9 cellular contexts compared by ENCODE assay signal in the genomic region with DNA sequence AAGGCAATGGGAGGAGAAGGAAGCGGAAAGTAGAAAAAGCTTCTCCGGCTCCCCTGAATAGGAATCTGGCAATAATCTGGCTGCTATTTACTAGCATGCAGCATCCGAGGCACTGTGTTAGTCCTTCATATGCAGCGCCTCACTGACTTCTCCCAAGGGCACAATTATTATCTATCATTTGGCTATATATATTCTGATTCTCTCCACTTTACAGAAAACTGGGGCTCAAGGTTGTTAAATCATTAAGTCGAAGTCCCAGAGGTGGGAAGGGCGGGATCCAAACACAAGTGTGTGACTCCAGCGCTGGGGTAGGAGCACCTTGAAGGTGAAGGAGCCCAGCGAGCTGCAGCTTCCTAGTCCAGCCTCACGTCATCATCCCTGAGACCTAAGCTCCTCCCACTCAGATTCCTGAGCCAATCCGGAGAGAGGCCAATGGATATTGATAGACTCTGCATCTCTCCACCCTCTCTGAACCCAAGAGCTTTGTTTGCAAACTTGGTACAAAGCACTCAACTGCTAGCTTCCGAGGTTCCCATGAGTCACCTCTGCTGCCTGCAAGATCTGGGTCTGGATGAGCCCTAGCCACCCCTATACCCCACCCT. TPM values are rescaled to one million over a fixed set of nuclear protein-coding genes. Genes with fewer than 3 reads are reported as not detected.
DNase-seq lines count a peak whose midpoint lies in the region; ATAC-seq and TF ChIP-seq lines count a peak whose summit lies in the region.
"Had no signal": no experiment of that assay in that cellular context is flagged by ENCODE, and none has a peak within 500 bp of the region (broad histone marks: within the 10 kb centered on the region; RNA-seq: fewer than 3 reads in every experiment).

No MANE protein-coding gene starts in this region.

- H3K9me3 Mint-ChIP-seq in activated CD8-positive, alpha-beta memory T cell treated with anti-CD3 and anti-CD28 coated beads, Interleukin-2, amount 10 ng/mL, durations not matched to agents 7 days and 5 days (ENCODE audit: low read depth): no peaks in the 10 kb centered on the region
- H3K9me3 Mint-ChIP-seq in CD4-positive, alpha-beta memory T cell: no peaks in the 10 kb centered on the region
- no peaks in the 10 kb centered on the region for H3K9me3 Mint-ChIP-seq in activated T-cell treated with anti-CD3 and anti-CD28 coated beads, Interleukin-2, amount 50 U/mL, for 72 hours

- CTCF ChIA-PET in activated CD8-positive, alpha-beta memory T cell treated with anti-CD3 and anti-CD28 coated beads, Interleukin-2, amount 10 ng/mL, durations not matched to agents 7 days and 5 days (lab: Charles Lee): interaction anchor here (0.5 to 1.9 kb wide), 2 partner anchors 104 to 113 kb away, joined by 3 to 6 read pairs; no protein-coding TSS in a partner anchor
- CTCF ChIA-PET in mammary epithelial cell (lab: Charles Lee; ENCODE audit: low non-redundant PET): no interaction called here
- CTCF ChIA-PET in CD4-positive, alpha-beta memory T cell (lab: Charles Lee; ENCODE audit: partially characterized antibody): interaction anchor here (0.8 kb wide), 1 partner anchor 14 kb away, joined by 3 read pairs; no protein-coding TSS in a partner anchor

- H3K4me2 ChIP-seq in mammary epithelial cell (ENCODE audit: insufficient read depth, low read depth, low read length): no peak overlapping the region
- H3K4me2 ChIP-seq: BLaER1 had no signal

- H3K4me3 ChIP-seq in mammary epithelial cell (replicated peaks in 1 of 3; ENCODE audit: insufficient read depth in 1 of 3, low read depth in 2 of 3, low read length in 3 of 3) (no peak overlapping the region), kidney epithelial cell (ENCODE audit: low read depth, low read length) (no peak overlapping the region), thoracic aorta (peak overlapping the region; percentile 67)
- no peak overlapping the region for H3K4me3 ChIP-seq in CD4-positive, alpha-beta memory T cell (ENCODE audit: low read length in 2 of 2)
- H3K4me3 ChIP-seq: BLaER1 had no signal

- H2AFZ ChIP-seq in mammary epithelial cell (ENCODE audit: low read depth, low read length): peak overlapping the region; percentile 26

- POLR2A ChIA-PET in CD4-positive, alpha-beta memory T cell (lab: Charles Lee; ENCODE audit: partially characterized antibody): no interaction called here

- no peak for TF ChIP-seq CTCF in mammary epithelial cell (conservative IDR thresholded peaks at IDR 0.05 in 1 of 2, IDR thresholded peaks at IDR 0.05 in 1 of 2; ENCODE audit: extremely low read depth in 1 of 2, insufficient read depth in 1 of 2, low read depth in 1 of 2, low read length in 2 of 2)
- no peak for TF ChIP-seq CTCF in kidney epithelial cell (IDR thresholded peaks at IDR 0.05; ENCODE audit: insufficient read depth, low read length, poor library complexity, severe bottlenecking)
- TF ChIP-seq CTCF in thoracic aorta (IDR thresholded peaks at IDR 0.05): no peak

- H4K20me1 ChIP-seq in mammary epithelial cell (ENCODE audit: insufficient read depth, low read length): no peaks in the 10 kb centered on the region
- H4K20me1 ChIP-seq: BLaER1 had no signal

- no peak overlapping the region for H3K9ac ChIP-seq in mammary epithelial cell (ENCODE audit: insufficient read depth, low read length)
- H3K9ac ChIP-seq: BLaER1 had no signal

- 52% methylated on average over 10 of the region's 11 CpGs for WGBS in mammary epithelial cell (ENCODE audit: low coverage, missing lambda C conversion rate)

- H3K27me3 Mint-ChIP-seq in activated CD8-positive, alpha-beta memory T cell treated with anti-CD3 and anti-CD28 coated beads, Interleukin-2, amount 10 ng/mL, durations not matched to agents 7 days and 5 days: peaks cover 15% of the 10 kb centered on the region
- no peaks in the 10 kb centered on the region for H3K27me3 Mint-ChIP-seq in CD4-positive, alpha-beta memory T cell
- H3K27me3 Mint-ChIP-seq in activated T-cell treated with anti-CD3 and anti-CD28 coated beads, Interleukin-2, amount 50 U/mL, for 72 hours (ENCODE audit: low read depth): peaks cover 19% of the 10 kb centered on the region

- H3K36me3 ChIP-seq in mammary epithelial cell (ENCODE audit: insufficient read depth, low read length) (no peaks in the 10 kb centered on the region), kidney epithelial cell (ENCODE audit: control insufficient read depth, insufficient read depth, low read length) (no peaks in the 10 kb centered on the region), thoracic aorta (no peaks in the 10 kb centered on the region)
- no peaks in the 10 kb centered on the region for H3K36me3 ChIP-seq in CD4-positive, alpha-beta memory T cell (ENCODE audit: insufficient read depth, low read length)
- H3K36me3 ChIP-seq: BLaER1 had no signal

- DNase-seq in activated CD8-positive, alpha-beta memory T cell treated with anti-CD3 and anti-CD28 coated beads for 24 hours: peak; percentile 42
- no peak for DNase-seq in activated CD8-positive, alpha-beta memory T cell treated with anti-CD3 and anti-CD28 coated beads, Interleukin-2, amount 10 ng/mL, durations not matched to agents 7 days and 5 days
- DNase-seq in mammary epithelial cell (peak; percentile 87), kidney epithelial cell (ENCODE audit: low read depth) (peak; percentile 47), thoracic aorta (ENCODE audit: low spot score) (no peak)
- no peak for DNase-seq in CD4-positive, alpha-beta memory T cell
- DNase-seq in activated T-cell treated with anti-CD3 and anti-CD28 coated beads, Interleukin-2, amount 50 U/mL, for 72 hours: no peak

- ATAC-seq in activated CD8-positive, alpha-beta memory T cell treated with anti-CD3 and anti-CD28 coated beads, Interleukin-2, amount 10 ng/mL, durations not matched to agents 7 days and 5 days: no peak
- ATAC-seq in thoracic aorta (ENCODE audit: insufficient number of reproducible peaks, low FRiP score, low read depth) (peak; percentile 71), HG03025 (IDR thresholded peaks at IDR 0.05; ENCODE audit: low FRiP score, unreplicated experiment) (no peak)
- ATAC-seq in activated T-cell treated with anti-CD3 and anti-CD28 coated beads, Interleukin-2, amount 50 U/mL, for 72 hours (replicated peaks in 1 of 2): no peak

- H3K4me1 ChIP-seq in mammary epithelial cell (ENCODE audit: insufficient read depth, low read length): no peaks in the 10 kb centered on the region
- H3K4me1 ChIP-seq in thoracic aorta (ENCODE audit: control insufficient read depth in 1 of 2, low read depth in 2 of 2): no peaks in the 10 kb centered on the region
- H3K4me1 ChIP-seq in CD4-positive, alpha-beta memory T cell (ENCODE audit: insufficient read depth, low read length): no peaks in the 10 kb centered on the region
- H3K4me1 ChIP-seq: BLaER1 had no signal

- no peaks in the 10 kb centered on the region for H3K9me3 ChIP-seq in mammary epithelial cell (replicated peaks; ENCODE audit: insufficient read depth, low read length)
- H3K9me3 ChIP-seq in thoracic aorta: no peaks in the 10 kb centered on the region
- H3K9me3 ChIP-seq in CD4-positive, alpha-beta memory T cell (ENCODE audit: control insufficient read depth in 1 of 2, low read length in 2 of 2): no peaks in the 10 kb centered on the region
- H3K9me3 ChIP-seq: BLaER1 had no signal

- H3K4me3 Mint-ChIP-seq in activated CD8-positive, alpha-beta memory T cell treated with anti-CD3 and anti-CD28 coated beads, Interleukin-2, amount 10 ng/mL, durations not matched to agents 7 days and 5 days: no peak overlapping the region
- H3K4me3 Mint-ChIP-seq in CD4-positive, alpha-beta memory T cell: no peak overlapping the region
- H3K4me3 Mint-ChIP-seq in activated T-cell treated with anti-CD3 and anti-CD28 coated beads, Interleukin-2, amount 50 U/mL, for 72 hours: no peak overlapping the region

- in situ Hi-C loops in mammary epithelial cell (cut with MboI; ENCODE audit: low sequenced_read_pairs in 2 of 2): no loop called here

- H3K4me1 Mint-ChIP-seq in activated CD8-positive, alpha-beta memory T cell treated with anti-CD3 and anti-CD28 coated beads, Interleukin-2, amount 10 ng/mL, durations not matched to agents 7 days and 5 days: no peaks in the 10 kb centered on the region
- H3K4me1 Mint-ChIP-seq in CD4-positive, alpha-beta memory T cell: no peaks in the 10 kb centered on the region
- no peaks in the 10 kb centered on the region for H3K4me1 Mint-ChIP-seq in activated T-cell treated with anti-CD3 and anti-CD28 coated beads, Interleukin-2, amount 50 U/mL, for 72 hours (ENCODE audit: low read depth)

- intact Hi-C loops in mammary epithelial cell (cut with micrococcal nuclease): no loop called here
- intact Hi-C loops in CD4-positive, alpha-beta memory T cell (cut with micrococcal nuclease): no loop called here

- dilution Hi-C loops in mammary epithelial cell (cut with HindIII; ENCODE audit: low sequenced_read_pairs): loop anchor here (5.0 kb wide), 1 partner anchor 42 kb away; no protein-coding TSS in a partner anchor

- H3K36me3 Mint-ChIP-seq in activated CD8-positive, alpha-beta memory T cell treated with anti-CD3 and anti-CD28 coated beads, Interleukin-2, amount 10 ng/mL, durations not matched to agents 7 days and 5 days: no peaks in the 10 kb centered on the region
- no peaks in the 10 kb centered on the region for H3K36me3 Mint-ChIP-seq in CD4-positive, alpha-beta memory T cell
- H3K36me3 Mint-ChIP-seq in activated T-cell treated with anti-CD3 and anti-CD28 coated beads, Interleukin-2, amount 50 U/mL, for 72 hours (ENCODE audit: insufficient read depth in 2 of 2): no peaks in the 10 kb centered on the region

- H3K27me3 ChIP-seq in mammary epithelial cell (ENCODE audit: insufficient read depth, low read length) (no peaks in the 10 kb centered on the region), kidney epithelial cell (ENCODE audit: control insufficient read depth, insufficient read depth, low read length) (no peaks in the 10 kb centered on the region), thoracic aorta (replicated peaks; ENCODE audit: insufficient read depth) (no peaks in the 10 kb centered on the region)
- no peaks in the 10 kb centered on the region for H3K27me3 ChIP-seq in CD4-positive, alpha-beta memory T cell (ENCODE audit: insufficient read depth, low read length)
- H3K27me3 ChIP-seq: BLaER1 had no signal

- no TSS peak for BruUV-seq in mammary epithelial cell (replicated peaks; lab: Mats Ljungman, UMichigan)

- H3K79me2 ChIP-seq in mammary epithelial cell (ENCODE audit: insufficient read depth, low read length): no peaks in the 10 kb centered on the region

- H3K27ac Mint-ChIP-seq in activated CD8-positive, alpha-beta memory T cell treated with anti-CD3 and anti-CD28 coated beads, Interleukin-2, amount 10 ng/mL, durations not matched to agents 7 days and 5 days: no peak overlapping the region
- H3K27ac Mint-ChIP-seq in CD4-positive, alpha-beta memory T cell: no peak overlapping the region
- H3K27ac Mint-ChIP-seq in activated T-cell treated with anti-CD3 and anti-CD28 coated beads, Interleukin-2, amount 50 U/mL, for 72 hours: no peak overlapping the region

- no peak overlapping the region for H3K27ac ChIP-seq in mammary epithelial cell (ENCODE audit: insufficient read depth, low read depth, low read length)
- peak overlapping the region in 1 of 2 donors; percentile 56 for H3K27ac ChIP-seq in thoracic aorta
- no peak overlapping the region for H3K27ac ChIP-seq in CD4-positive, alpha-beta memory T cell (ENCODE audit: low read depth, low read length)
- H3K27ac ChIP-seq: BLaER1 had no signal

RNA-seq across cellular contexts. Expression of gene EYA3, which starts 16.6 kb away (rescaled TPM):
- 10 to 100 TPM; 33.2 to 33.4 TPM for total RNA-seq in activated CD8-positive, alpha-beta memory T cell treated with anti-CD3 and anti-CD28 coated beads, Interleukin-2, amount 10 ng/mL, durations not matched to agents 7 days and 5 days
- 10 to 100 TPM; 12.3 to 21.9 TPM for total RNA-seq in mammary epithelial cell
- polyA plus RNA-seq in mammary epithelial cell: 13.5 TPM
- polyA minus RNA-seq in mammary epithelial cell: 28.6 TPM
- 15.1 and 17.5 TPM in 2 replicates for total RNA-seq in kidney epithelial cell
- 10 to 100 TPM; 11.0 to 18.7 TPM for total RNA-seq in thoracic aorta
- 10 to 100 TPM; 21.1 to 22.6 TPM for total RNA-seq in CD4-positive, alpha-beta memory T cell
- 1 to 10 TPM; 4.8 to 5.9 TPM for polyA plus RNA-seq in CD4-positive, alpha-beta memory T cell
- 10 to 100 TPM; 27.0 to 28.9 TPM for total RNA-seq in activated T-cell treated with anti-CD3 and anti-CD28 coated beads, Interleukin-2, amount 50 U/mL, for 72 hours

Comparison
In these comparisons a context has a peak if more than half of its experiments do, and no peak if none do; other contexts are left out.
1. DNase-seq: peak in activated CD8-positive, alpha-beta memory T cell treated with anti-CD3 and anti-CD28 coated beads for 24 hours (single experiment), mammary epithelial cell (single experiment) and kidney epithelial cell (single experiment); none in activated CD8-positive, alpha-beta memory T cell treated with anti-CD3 and anti-CD28 coated beads, Interleukin-2, amount 10 ng/mL, durations not matched to agents 7 days and 5 days (single experiment), thoracic aorta (single experiment), CD4-positive, alpha-beta memory T cell (0 of 5) and activated T-cell treated with anti-CD3 and anti-CD28 coated beads, Interleukin-2, amount 50 U/mL, for 72 hours (0 of 2).